Comparison of ENCODE assay signal across 22 cellular contexts in genomic region chrX:114181195-114181594, GRCh38.
DNase-seq lines count a peak whose midpoint lies in the region; ATAC-seq, FAIRE-seq and TF ChIP-seq lines count a peak whose summit lies in the region.
"Had no signal": no experiment of that assay in that cellular context is flagged by ENCODE, and none has a peak within 500 bp of the region (broad histone marks: within the 10 kb centered on the region; RNA-seq: fewer than 3 reads in every experiment).

No MANE protein-coding gene starts in this region.

- H4K8ac ChIP-seq in H1 (ENCODE audit: extremely low read depth, insufficient read depth, low read length): no peak overlapping the region

- no peaks in the 10 kb centered on the region for H4K20me1 ChIP-seq in H1 (replicated peaks in 1 of 2; ENCODE audit: control insufficient read depth in 1 of 2, insufficient read depth in 2 of 2, low read length in 2 of 2)
- H4K20me1 ChIP-seq: BLaER1 treated with 17β-estradiol and CSF1 and Interleukin-3, amounts not matched to agents 10 nM and 100 nM had no signal

- TF ChIP-seq RAD21 in H1 (IDR thresholded peaks at IDR 0.05 in 1 of 2, conservative IDR thresholded peaks at IDR 0.05 in 1 of 2; ENCODE audit: low read depth in 2 of 2, low read length in 2 of 2): no peak

- no peak for TF ChIP-seq POLR2A in H1 (IDR thresholded peaks at IDR 0.05; ENCODE audit: control extremely low read depth in 1 of 2, low read depth in 2 of 2, low read length in 2 of 2)

- H3K9me3 ChIP-seq in H1 (ENCODE audit: insufficient read depth in 2 of 2, low read depth in 1 of 2, low read length in 1 of 2): no peaks in the 10 kb centered on the region
- H3K9me3 ChIP-seq: Caco-2 had no signal

- H3K18ac ChIP-seq in H1 (ENCODE audit: extremely low read depth, low read length): no peak overlapping the region

- no peak overlapping the region for H2BK12ac ChIP-seq in H1 (ENCODE audit: low read depth, low read length)

- ATAC-seq in SK-N-SH treated with all-trans-retinoic acid at 6 μM for 48 hours (no peak), HG02840 (IDR thresholded peaks at IDR 0.05; ENCODE audit: low FRiP score, unreplicated experiment) (no peak)
- ATAC-seq: CD8-positive, alpha-beta T cell had no signal

- no peak overlapping the region for H4K91ac ChIP-seq in H1 (replicated peaks; ENCODE audit: insufficient read length, low read length)

- H3K36me3 ChIP-seq in H1 (ENCODE audit: control insufficient read depth in 2 of 4, insufficient read depth in 4 of 4, low read length in 3 of 4): no peaks in the 10 kb centered on the region
- H3K36me3 ChIP-seq: BLaER1 treated with 17β-estradiol and CSF1 and Interleukin-3, amounts not matched to agents 10 nM and 100 nM had no signal

- no peaks in the 10 kb centered on the region for H3K23me2 ChIP-seq in H1 (ENCODE audit: low read depth, low read length)

- no peaks in the 10 kb centered on the region for H3K79me1 ChIP-seq in H1 (ENCODE audit: low read depth, low read length)

- no peak overlapping the region for H2BK20ac ChIP-seq in H1 (ENCODE audit: low read length)

- POLR2A ChIA-PET in H1 (lab: Charles Lee; ENCODE audit: partially characterized antibody): no interaction called here

- H3K23ac ChIP-seq in H1 (ENCODE audit: insufficient read length): no peak overlapping the region

- no peak overlapping the region for H2AFZ ChIP-seq in H1 (ENCODE audit: low read length)

- 100% methylated on average over 1 of the region's 1 CpG; no CpG with 5 or more reads in 1 of the 2 experiments for WGBS in H1 (ENCODE audit: extremely low coverage in 1 of 2, insufficient coverage in 1 of 2, insufficient read length in 1 of 2, insufficient replicate concordance in 2 of 2, low coverage in 1 of 2, low lambda C conversion rate in 2 of 2, missing lambda C conversion rate in 1 of 2), 2 experiments

- DNase-seq in SK-N-DZ (ENCODE audit: low spot score) (peak; percentile 26), H1 (ENCODE audit: low read depth in 1 of 2, low spot score in 2 of 2) (no peak), NCI-H1436 (lab: John Stamatoyannopoulos, UW) (no peak), T1000 (lab: John Stamatoyannopoulos, UW) (no peak)
- no peak for DNase-seq in stimulated activated CD4-positive, alpha-beta T cell treated with anti-CD3 and anti-CD28 coated beads, Interleukin-15, amount 100 ng/mL, for 24 hours
- DNase-seq: 8988T; AML-193; Caco-2; Calu3; CD4-positive, alpha-beta T cell; CD8-positive, alpha-beta T cell; DMS79 treated with DMSO at 0.1 percent for 48 hours; GF-D8 had no signal

- CTCF ChIA-PET in H1 (lab: Charles Lee; ENCODE audit: partially characterized antibody): no interaction called here

- no peak for FAIRE-seq in H1 (lab: Jason Lieb, UNC)
- FAIRE-seq: A204.1, D721Med, G401.6, GM12891, GM19239 had no signal

- H3K79me2 ChIP-seq in H1 (ENCODE audit: control insufficient read depth in 1 of 2, insufficient read depth in 2 of 2, low read length in 2 of 2): no peaks in the 10 kb centered on the region

- H3K4me3 ChIP-seq in H1 (ENCODE audit: extremely low read depth in 1 of 4, insufficient read depth in 2 of 4, low read depth in 3 of 4, low read length in 4 of 4): no peak overlapping the region
- H3K4me3 ChIP-seq: BLaER1 treated with 17β-estradiol and CSF1 and Interleukin-3, amounts not matched to agents 10 nM and 100 nM had no signal

- H3K4me2 ChIP-seq in H1 (ENCODE audit: insufficient read depth in 1 of 2, low read depth in 2 of 2, low read length in 2 of 2): no peak overlapping the region
- H3K4me2 ChIP-seq: BLaER1 treated with 17β-estradiol and CSF1 and Interleukin-3, amounts not matched to agents 10 nM and 100 nM had no signal

- no peak overlapping the region for H3K4ac ChIP-seq in H1 (replicated peaks; ENCODE audit: insufficient read length, low read depth, low read length)

- no peak overlapping the region for H2BK120ac ChIP-seq in H1 (replicated peaks; ENCODE audit: low read depth, low read length)

- no peak overlapping the region for H2BK15ac ChIP-seq in H1 (ENCODE audit: low read length)

- H3K4me1 ChIP-seq in H1 (replicated peaks in 1 of 4; ENCODE audit: control insufficient read depth in 3 of 4, insufficient read depth in 4 of 4, low read length in 3 of 4): peaks cover 0 to 8% (median 0%) of the 10 kb centered on the region in 4 experiments; a peak in 2 of 7 replicates
- H3K4me1 ChIP-seq: BLaER1 treated with 17β-estradiol and CSF1 and Interleukin-3, amounts not matched to agents 10 nM and 100 nM; Caco-2 had no signal

- no peak for TF ChIP-seq CTCF in H1 (IDR thresholded peaks at IDR 0.05; ENCODE audit: control extremely low read depth in 1 of 3, insufficient read depth in 1 of 3, low read depth in 1 of 3, low read length in 3 of 3)

- H3K56ac ChIP-seq in H1 (replicated peaks; ENCODE audit: insufficient read length, low read depth, low read length): no peak overlapping the region

- no peak overlapping the region for H3K9ac ChIP-seq in H1 (replicated peaks in 1 of 4; ENCODE audit: extremely low read depth in 1 of 4, low read depth in 3 of 4, low read length in 3 of 4)
- H3K9ac ChIP-seq: BLaER1 treated with 17β-estradiol and CSF1 and Interleukin-3, amounts not matched to agents 10 nM and 100 nM had no signal

- no peak overlapping the region for H2BK5ac ChIP-seq in H1 (ENCODE audit: low read depth, low read length)

- H3K14ac ChIP-seq in H1 (ENCODE audit: insufficient read length): no peak overlapping the region

- no peak overlapping the region for H4K5ac ChIP-seq in H1 (ENCODE audit: insufficient read length, low read depth, low read length)

- H3K27ac ChIP-seq in H1 (ENCODE audit: low read depth, low read length): no peak overlapping the region
- H3K27ac ChIP-seq: BLaER1 treated with 17β-estradiol and CSF1 and Interleukin-3, amounts not matched to agents 10 nM and 100 nM; C4-2B had no signal

- no peak for TF ChIP-seq EP300 in H1 (IDR thresholded peaks at IDR 0.05; ENCODE audit: borderline replicate concordance in 1 of 2, low read depth in 2 of 2, low read length in 2 of 2)

- no peaks in the 10 kb centered on the region for H3K27me3 ChIP-seq in H1 (replicated peaks in 1 of 4; ENCODE audit: control insufficient read depth in 3 of 4, extremely low read depth in 1 of 4, insufficient read depth in 3 of 4, low read length in 3 of 4)

- no peak overlapping the region for H2AK5ac ChIP-seq in H1 (ENCODE audit: low read depth, low read length)

TF ChIP-seq in SK-N-SH treated with all-trans-retinoic acid at 6 μM for 48 hours, 23 proteins besides CTCF, POLR2A, EP300 and RAD21 (continues in another document):
- peak; percentile 54; the same call in 1 of the 2 replicates for TF ChIP-seq TCF4 (CRISPR knock-in tag; IDR thresholded peaks at IDR 0.05; ENCODE audit: borderline replicate concordance)
- TF ChIP-seq, protein P1, sequence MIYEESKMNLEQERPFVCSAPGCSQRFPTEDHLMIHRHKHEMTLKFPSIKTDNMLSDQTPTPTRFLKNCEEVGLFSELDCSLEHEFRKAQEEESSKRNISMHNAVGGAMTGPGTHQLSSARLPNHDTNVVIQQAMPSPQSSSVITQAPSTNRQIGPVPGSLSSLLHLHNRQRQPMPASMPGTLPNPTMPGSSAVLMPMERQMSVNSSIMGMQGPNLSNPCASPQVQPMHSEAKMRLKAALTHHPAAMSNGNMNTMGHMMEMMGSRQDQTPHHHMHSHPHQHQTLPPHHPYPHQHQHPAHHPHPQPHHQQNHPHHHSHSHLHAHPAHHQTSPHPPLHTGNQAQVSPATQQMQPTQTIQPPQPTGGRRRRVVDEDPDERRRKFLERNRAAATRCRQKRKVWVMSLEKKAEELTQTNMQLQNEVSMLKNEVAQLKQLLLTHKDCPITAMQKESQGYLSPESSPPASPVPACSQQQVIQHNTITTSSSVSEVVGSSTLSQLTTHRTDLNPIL (CRISPR knock-in tag; IDR thresholded peaks at IDR 0.05; ENCODE audit: low read depth): no peak
- TF ChIP-seq CSRNP3 (CRISPR knock-in tag; IDR thresholded peaks at IDR 0.05): no peak
- no peak for TF ChIP-seq ZFP30 (CRISPR knock-in tag; IDR thresholded peaks at IDR 0.05)

TF ChIP-seq in H1, 55 proteins besides CTCF, POLR2A, EP300 and RAD21:
- TF ChIP-seq BCL11A (IDR thresholded peaks at IDR 0.05; ENCODE audit: low read depth in 2 of 2, low read length in 2 of 2) (no peak), E2F6 (IDR thresholded peaks at IDR 0.05) (0 out of 2 replicates have a peak, but pooled peaks have one; percentile 19)
